1 cellular context compared by ENCODE assay signal in genomic region chr9:136596219-136596616, GRCh38.
TF ChIP-seq lines count a peak whose summit lies in the region.

No MANE protein-coding gene starts in this region.

TF ChIP-seq in H1, 55 proteins besides CTCF, POLR2A, EP300 and RAD21 (continued from another document):
- TF ChIP-seq E2F6 (IDR thresholded peaks at IDR 0.05) (no peak), JUN (IDR thresholded peaks at IDR 0.05; ENCODE audit: low read depth, low read length) (no peak), HDAC6 (IDR thresholded peaks at IDR 0.05; ENCODE audit: low read depth, low read length) (no peak), KDM5A (IDR thresholded peaks at IDR 0.05; ENCODE audit: low read length) (no peak), MAX (IDR thresholded peaks at IDR 0.05) (no peak), SIN3A (conservative IDR thresholded peaks at IDR 0.05 in 1 of 2, IDR thresholded peaks at IDR 0.05 in 1 of 2; ENCODE audit: low read depth in 1 of 2, low read length in 2 of 2) (no peak), EZH2 (IDR thresholded peaks at IDR 0.05; ENCODE audit: low read depth, low read length, severe bottlenecking) (no peak), SRF (IDR thresholded peaks at IDR 0.05; ENCODE audit: low read depth, low read length) (no peak), TEAD4 (IDR thresholded peaks at IDR 0.05; ENCODE audit: low read depth, low read length) (no peak), KDM4A (IDR thresholded peaks at IDR 0.05; ENCODE audit: low read depth, low read length, severe bottlenecking) (no peak), POU5F1 (IDR thresholded peaks at IDR 0.05; ENCODE audit: low read depth, low read length) (no peak)
